In the genomic region with DNA sequence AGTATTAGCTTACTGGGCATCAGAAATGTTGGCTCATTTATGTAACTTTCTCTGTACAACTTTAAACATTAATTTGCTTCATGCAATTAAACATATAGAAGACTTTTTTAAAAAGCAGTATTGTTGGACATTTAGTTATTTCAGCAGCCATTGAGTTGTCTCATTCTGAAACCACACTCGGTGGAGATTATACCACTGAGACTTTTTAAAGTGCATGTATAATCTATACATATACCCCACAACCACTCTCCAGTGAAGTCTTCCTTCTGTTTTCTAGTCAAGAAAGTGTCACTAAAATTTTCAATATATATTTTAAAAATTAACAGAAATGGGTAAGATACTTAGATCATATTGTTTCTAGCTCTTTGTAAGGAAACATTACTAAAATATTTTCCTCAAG, we compare ENCODE assay signal across 25 cellular contexts. TPM values are rescaled to one million over a fixed set of nuclear protein-coding genes. Genes with fewer than 3 reads are reported as not detected.
DNase-seq lines count a peak whose midpoint lies in the region; ATAC-seq, FAIRE-seq and TF ChIP-seq lines count a peak whose summit lies in the region.
"Had no signal": no experiment of that assay in that cellular context is flagged by ENCODE, and none has a peak within 500 bp of the region (broad histone marks: within the 10 kb centered on the region; RNA-seq: fewer than 3 reads in every experiment).

No MANE protein-coding gene starts in this region.

- TF ChIP-seq RAD21 in GM12878 (IDR thresholded peaks at IDR 0.05; ENCODE audit: insufficient read depth, low read depth, low read length) = no peak

- H3K36me3 ChIP-seq in GM12878 (ENCODE audit: control insufficient read depth in 2 of 2, insufficient read depth in 2 of 2, low read length in 1 of 2) = peaks cover 0 to 15% of the 10 kb centered on the region in 2 experiments; a peak in 3 of 4 replicates

- TF ChIP-seq CTCF in GM12878 (IDR thresholded peaks at IDR 0.05 in 2 of 3, conservative IDR thresholded peaks at IDR 0.05 in 1 of 3; ENCODE audit: control insufficient read depth in 2 of 3, extremely low read depth in 1 of 3, insufficient read depth in 1 of 3, low read depth in 3 of 3, low read length in 3 of 3) = no peak
- TF ChIP-seq CTCF in GM10266 (IDR thresholded peaks at IDR 0.05; ENCODE audit: control insufficient read depth, insufficient read depth, low read depth, missing control alignments) = no peak

- H3K27me3 Mint-ChIP-seq in stimulated activated memory B cell treated with anti-CD40 and anti-IgM and Interleukin-4, amounts not matched to agents 10 μg/mL and 1 μg/mL and 100 μg/mL, for 72 hours = no peaks in the 10 kb centered on the region
- H3K27me3 Mint-ChIP-seq: CD4-positive, alpha-beta memory T cell had no signal

- no peak overlapping the region for H3K9ac ChIP-seq in GM12878 (ENCODE audit: control insufficient read depth, insufficient read depth, low read length)
- H3K9ac ChIP-seq: BLaER1 treated with 17β-estradiol and CSF1 and Interleukin-3, amounts not matched to agents 10 nM and 100 nM had no signal

- intact Hi-C loops in GM12878 (cut with micrococcal nuclease; ENCODE audit: unreplicated experiment) = no loop called here

- RAD21 ChIA-PET in GM12878 (lab: Charles Lee; ENCODE audit: unreplicated experiment) = no interaction called here

- H3K4me3 Mint-ChIP-seq in stimulated activated memory B cell treated with anti-CD40 and anti-IgM and Interleukin-4, amounts not matched to agents 10 μg/mL and 1 μg/mL and 100 μg/mL, for 72 hours = no peak overlapping the region
- H3K4me3 Mint-ChIP-seq: CD4-positive, alpha-beta memory T cell; IgD-negative memory B cell had no signal

- H3K27me3 ChIP-seq in GM12878 (replicated peaks in 1 of 2; ENCODE audit: control insufficient read depth in 2 of 2, insufficient read depth in 2 of 2, low read length in 1 of 2) = no peaks in the 10 kb centered on the region
- H3K27me3 ChIP-seq: BLaER1 treated with 17β-estradiol and CSF1 and Interleukin-3, amounts not matched to agents 10 nM and 100 nM had no signal

- BruUV-seq in GM12878 (replicated peaks; lab: Mats Ljungman, UMichigan) = no TSS peak

- TF ChIP-seq EP300 in GM12878 (IDR thresholded peaks at IDR 0.05; ENCODE audit: borderline replicate concordance in 1 of 2, control insufficient read depth in 1 of 2, low read depth in 2 of 2, low read length in 2 of 2) = no peak

- H3K36me3 Mint-ChIP-seq in stimulated activated memory B cell treated with anti-CD40 and anti-IgM and Interleukin-4, amounts not matched to agents 10 μg/mL and 1 μg/mL and 100 μg/mL, for 72 hours = peaks cover 43% of the 10 kb centered on the region

- SMC1A ChIA-PET in GM12878 (lab: Charles Lee; ENCODE audit: uncharacterized antibody, unreplicated experiment) = interaction anchor here (1.0 to 3.3 kb wide), 6 partner anchors 10 to 111 kb away, joined by 4 to 13 read pairs (median 5); a partner anchor contains a TSS

- POLR2A ChIA-PET in GM12878 (lab: Charles Lee) = interaction anchor here (0.6 kb wide), 1 partner anchor 15 kb away, joined by 3 read pairs; a partner anchor contains a TSS

- no peak overlapping the region for H2AFZ ChIP-seq in GM12878 (ENCODE audit: control insufficient read depth, low read depth, low read length)

- peaks cover 8% of the 10 kb centered on the region for H3K4me1 Mint-ChIP-seq in stimulated activated memory B cell treated with anti-CD40 and anti-IgM and Interleukin-4, amounts not matched to agents 10 μg/mL and 1 μg/mL and 100 μg/mL, for 72 hours

- in situ Hi-C loops in GM12878 (cut with MboI) = loop anchor here (10.0 kb wide), 1 partner anchor 475 kb away; no protein-coding TSS in a partner anchor

- no peak for FAIRE-seq in GM12878 (lab: Jason Lieb, UNC)

- no peak for TF ChIP-seq POLR2A in GM12878 (IDR thresholded peaks at IDR 0.05; ENCODE audit: low read depth, low read length)

- H3K9me3 ChIP-seq in GM12878 (replicated peaks; ENCODE audit: control insufficient read depth, insufficient read depth, low read length) = peaks cover 7% of the 10 kb centered on the region; the same call in 2 of the 3 replicates

- no peak overlapping the region for H3K27ac Mint-ChIP-seq in stimulated activated memory B cell treated with anti-CD40 and anti-IgM and Interleukin-4, amounts not matched to agents 10 μg/mL and 1 μg/mL and 100 μg/mL, for 72 hours
- H3K27ac Mint-ChIP-seq: CD4-positive, alpha-beta memory T cell; IgD-negative memory B cell had no signal

- DNase-seq in GM12878 (ENCODE audit: low read depth, low spot score) = no peak
- DNase-seq in GM10266 (ENCODE audit: extremely low spot score) = no peak
- DNase-seq in activated CD4-positive, alpha-beta T cell treated with anti-CD3 and anti-CD28 coated beads, Interleukin-2, amount 50 U/mL, for 48 hours = no peak
- DNase-seq: ACHN; CD4-positive, alpha-beta memory T cell; DMS153; GOT3; HCEC 1CT; Karpas-422; MV-4-11; NCI-H1105 treated with DMSO at 0.1 percent for 48 hours; NCI-H1694; NCI-H2081; NCI-H2171; NCI-H345; NCI-H524; NCI-H774 had no signal

- CTCF ChIA-PET in GM12878 (lab: Yijun Ruan, JAX) = interaction anchor here (1.2 kb wide), 2 partner anchors 9 to 11 kb away, joined by 3 read pairs; no protein-coding TSS in a partner anchor

- H3K4me2 ChIP-seq in GM12878 (ENCODE audit: control insufficient read depth, insufficient read depth) = no peak overlapping the region
- H3K4me2 ChIP-seq: BLaER1 treated with 17β-estradiol and CSF1 and Interleukin-3, amounts not matched to agents 10 nM and 100 nM had no signal

- 0% methylated on average over 1 of the region's 1 CpG for WGBS in GM12878 (ENCODE audit: insufficient coverage, insufficient replicate concordance, low lambda C conversion rate, missing lambda C conversion rate)

- ATAC-seq in GM18907 (IDR thresholded peaks at IDR 0.05; ENCODE audit: unreplicated experiment) = peak; percentile 39
- ATAC-seq in GM21423 (IDR thresholded peaks at IDR 0.05; ENCODE audit: unreplicated experiment) = peak; percentile 47
- peak; percentile 36 for ATAC-seq in HG02973 (IDR thresholded peaks at IDR 0.05; ENCODE audit: unreplicated experiment)
- ATAC-seq in GM12878 = peak; percentile 73
- ATAC-seq in stimulated activated memory B cell treated with anti-CD40 and anti-IgM and Interleukin-4, amounts not matched to agents 10 μg/mL and 1 μg/mL and 100 μg/mL, for 72 hours = no peak
- ATAC-seq: Panc1, SK-N-SH treated with all-trans-retinoic acid at 6 μM for 48 hours had no signal

- peaks cover 8% of the 10 kb centered on the region; the same call in 1 of the 2 replicates for H3K4me1 ChIP-seq in GM12878 (ENCODE audit: control insufficient read depth, insufficient read depth, low read length)

- H3K4me3 ChIP-seq in GM12878 = no peak overlapping the region
- H3K4me3 ChIP-seq: BLaER1 treated with 17β-estradiol and CSF1 and Interleukin-3, amounts not matched to agents 10 nM and 100 nM had no signal

- no peaks in the 10 kb centered on the region for H3K79me2 ChIP-seq in GM12878 (ENCODE audit: control insufficient read depth, insufficient read depth, low read length)

- H4K20me1 ChIP-seq in GM12878 (ENCODE audit: control insufficient read depth, insufficient read depth) = no peaks in the 10 kb centered on the region

- peaks cover 2% of the 10 kb centered on the region for H3K9me3 Mint-ChIP-seq in stimulated activated memory B cell treated with anti-CD40 and anti-IgM and Interleukin-4, amounts not matched to agents 10 μg/mL and 1 μg/mL and 100 μg/mL, for 72 hours
- H3K9me3 Mint-ChIP-seq: IgD-negative memory B cell had no signal

- no peak overlapping the region for H3K27ac ChIP-seq in GM12878 (ENCODE audit: control insufficient read depth, insufficient read depth)
- H3K27ac ChIP-seq: BLaER1 treated with 17β-estradiol and CSF1 and Interleukin-3, amounts not matched to agents 10 nM and 100 nM had no signal

RNA-seq across cellular contexts. Expression of a gene that starts 15.5 kb away (rescaled TPM):
- total RNA-seq in GM12878 (2013; cell fraction: nucleolus; rRNA removed) = 37.4 and 39.0 TPM in 2 replicates
- total RNA-seq in GM12878 (2014; rRNA removed) = 5.7 and 6.6 TPM in 2 replicates
- 8.3 and 9.5 TPM in 2 replicates for total RNA-seq in GM12878 (2014; rRNA removed; fragmentation: Illumina TruSeq; extraction: Trizol)
- 5.7 and 6.6 TPM in 2 replicates for total RNA-seq in GM12878 (2021)
- 2.7 TPM for polyA plus RNA-seq in GM12878 (2011; ENCODE audit: low read depth)
- 8.9 and 16.8 TPM in 2 replicates for polyA plus RNA-seq in GM12878 (2011; rRNA removed)
- polyA plus RNA-seq in GM12878 (2011; cell fraction: cytosol; rRNA removed) = 2.6 and 3.3 TPM in 2 replicates
- polyA plus RNA-seq in GM12878 (2011; cell fraction: nucleus; rRNA removed) = 7.7 and 8.5 TPM in 2 replicates
- polyA plus RNA-seq in GM12878 (2012) = 5.1 and 7.3 TPM in 2 replicates
- polyA plus RNA-seq in GM12878 (2014; fragmentation: Illumina TruSeq; extraction: Trizol) = 8.2 and 8.7 TPM in 2 replicates
- 1 to 10 TPM; 1.2 to 1.4 TPM for polyA plus RNA-seq in GM12878 (2014; fragmentation: Nextera tagmentation; extraction: Ambion mirVana)
- polyA plus RNA-seq in GM12878 (2014; rRNA removed) = 3.1 and 4.5 TPM in 2 replicates
- 10 to 100 TPM in 1 of 2 experiments, 1 to 10 TPM in 1; 8.4 to 10.0 TPM for polyA plus RNA-seq in GM12878 (2016; fragmentation: Nextera tagmentation; extraction: Ambion mirVana)
- 5.4 and 7.6 TPM in 2 replicates for polyA minus RNA-seq in GM12878 (2011; rRNA and poly(A)+ RNA removed)
- 2.5 and 4.4 TPM in 2 replicates for polyA minus RNA-seq in GM12878 (2011; cell fraction: cytosol; rRNA and poly(A)+ RNA removed)
- polyA minus RNA-seq in GM12878 (2011; cell fraction: nucleus; rRNA and poly(A)+ RNA removed) = 9.9 and 13.2 TPM in 2 replicates

RNA-seq across cellular contexts. Expression of a gene that starts 15.7 kb away (rescaled TPM):
- total RNA-seq in GM12878 (2013; cell fraction: nucleolus; rRNA removed) = 3.0 and 3.2 TPM in 2 replicates
- total RNA-seq in GM12878 (2014; rRNA removed) (1.2 and 1.9 TPM in 2 replicates), GM12878 (2014; rRNA removed; fragmentation: Illumina TruSeq; extraction: Trizol) (1.9 and 2.1 TPM in 2 replicates), GM12878 (2021) (2.2 and 3.0 TPM in 2 replicates)
- polyA plus RNA-seq in GM12878 (2011; ENCODE audit: low read depth) = 2.6 TPM
- polyA plus RNA-seq in GM12878 (2011; rRNA removed) (2.9 and 5.0 TPM in 2 replicates), GM12878 (2014; fragmentation: Illumina TruSeq; extraction: Trizol) (1.9 and 2.0 TPM in 2 replicates), GM12878 (2014; fragmentation: Nextera tagmentation; extraction: Ambion mirVana) (1 to 10 TPM in 1 of 2 experiments, under 1 TPM in 1; 0.88 to 1.6 TPM), GM12878 (2014; rRNA removed) (1.0 and 1.4 TPM in 2 replicates), GM12878 (2016; fragmentation: Nextera tagmentation; extraction: Ambion mirVana) (1 to 10 TPM; 1.6 to 1.8 TPM)
- 1.4 and 1.9 TPM in 2 replicates for polyA plus RNA-seq in GM12878 (2011; cell fraction: cytosol; rRNA removed)
- polyA plus RNA-seq in GM12878 (2011; cell fraction: nucleus; rRNA removed) = 1.0 and 1.5 TPM in 2 replicates
- 2.8 and 3.0 TPM in 2 replicates for polyA plus RNA-seq in GM12878 (2012)
- polyA minus RNA-seq in GM12878 (2011; rRNA and poly(A)+ RNA removed) = 2.8 and 3.0 TPM in 2 replicates
- 1.0 and 1.9 TPM in 2 replicates for polyA minus RNA-seq in GM12878 (2011; cell fraction: cytosol; rRNA and poly(A)+ RNA removed)
- polyA minus RNA-seq in GM12878 (2011; cell fraction: nucleus; rRNA and poly(A)+ RNA removed) = 1.1 and 1.2 TPM in 2 replicates

RNA-seq across cellular contexts. Expression of a gene that starts 36.2 kb away (rescaled TPM):
- total RNA-seq in GM12878 (2013; cell fraction: nucleolus; rRNA removed) = 69.4 and 73.9 TPM in 2 replicates
- 17.8 and 24.5 TPM in 2 replicates for total RNA-seq in GM12878 (2014; rRNA removed)
- total RNA-seq in GM12878 (2014; rRNA removed; fragmentation: Illumina TruSeq; extraction: Trizol) = 35.0 and 36.3 TPM in 2 replicates
- 33.9 and 35.6 TPM in 2 replicates for total RNA-seq in GM12878 (2021)
- 61.1 TPM for polyA plus RNA-seq in GM12878 (2011; ENCODE audit: low read depth)
- polyA plus RNA-seq in GM12878 (2011; rRNA removed) = 77.3 and 89.2 TPM in 2 replicates
- polyA plus RNA-seq in GM12878 (2011; cell fraction: cytosol; rRNA removed) = 30.5 and 35.1 TPM in 2 replicates
- 74.2 and 92.7 TPM in 2 replicates for polyA plus RNA-seq in GM12878 (2011; cell fraction: nucleus; rRNA removed)
- polyA plus RNA-seq in GM12878 (2012) = 49.4 and 62.6 TPM in 2 replicates
- polyA plus RNA-seq in GM12878 (2014; fragmentation: Illumina TruSeq; extraction: Trizol) = 50.1 and 64.6 TPM in 2 replicates
- 10 to 100 TPM; 16.9 to 23.0 TPM for polyA plus RNA-seq in GM12878 (2014; fragmentation: Nextera tagmentation; extraction: Ambion mirVana)
- 39.7 and 40.9 TPM in 2 replicates for polyA plus RNA-seq in GM12878 (2014; rRNA removed)
- polyA plus RNA-seq in GM12878 (2016; fragmentation: Nextera tagmentation; extraction: Ambion mirVana) = 10 to 100 TPM; 24.2 to 31.6 TPM
- 25.4 and 33.2 TPM in 2 replicates for polyA minus RNA-seq in GM12878 (2011; rRNA and poly(A)+ RNA removed)
- 12.0 and 12.8 TPM in 2 replicates for polyA minus RNA-seq in GM12878 (2011; cell fraction: cytosol; rRNA and poly(A)+ RNA removed)
- 18.4 and 27.5 TPM in 2 replicates for polyA minus RNA-seq in GM12878 (2011; cell fraction: nucleus; rRNA and poly(A)+ RNA removed)
